14 cellular contexts compared by ENCODE assay signal in genomic region chr6:139402935-139403386, GRCh38. TPM values are rescaled to one million over a fixed set of nuclear protein-coding genes. Genes with fewer than 3 reads are reported as not detected.
DNase-seq lines count a peak whose midpoint lies in the region; ATAC-seq, FAIRE-seq and TF ChIP-seq lines count a peak whose summit lies in the region.
"Had no signal": no experiment of that assay in that cellular context is flagged by ENCODE, and none has a peak within 500 bp of the region (broad histone marks: within the 10 kb centered on the region; RNA-seq: fewer than 3 reads in every experiment).

No MANE protein-coding gene starts in this region.

- H3K27ac Mint-ChIP-seq in osteocyte (ENCODE audit: unreplicated experiment) (peak overlapping the region; percentile 85), T-helper 17 cell (no peak overlapping the region)
- H3K27ac Mint-ChIP-seq: H9 had no signal

- H3K4me1 ChIP-seq in adipocyte (ENCODE audit: control insufficient read depth, insufficient read depth, low read length), result peaks cover 24% of the 10 kb centered on the region
- peaks cover 0 to 4% of the 10 kb centered on the region in 2 donors for H3K4me1 ChIP-seq in kidney (ENCODE audit: control insufficient read depth in 1 of 2, insufficient read depth in 1 of 2, low read depth in 1 of 2, low read length in 2 of 2)

- H3K9me3 Mint-ChIP-seq in osteocyte (ENCODE audit: unreplicated experiment), result no peaks in the 10 kb centered on the region
- H3K9me3 Mint-ChIP-seq: H9 had no signal

- H3K27me3 Mint-ChIP-seq in osteocyte (ENCODE audit: unreplicated experiment) (no peaks in the 10 kb centered on the region), T-helper 17 cell (no peaks in the 10 kb centered on the region)

- no peak for TF ChIP-seq CTCF in foreskin fibroblast (IDR thresholded peaks at IDR 0.05; ENCODE audit: low read depth, low read length)
- no peak for TF ChIP-seq CTCF in osteocyte (IDR thresholded peaks at IDR 0.05)
- no peak for TF ChIP-seq CTCF in kidney (IDR thresholded peaks at IDR 0.05; ENCODE audit: borderline replicate concordance, extremely low read depth, insufficient read depth)

- H3K9me3 ChIP-seq in adipocyte (ENCODE audit: control insufficient read depth, low read length), result no peaks in the 10 kb centered on the region
- no peaks in the 10 kb centered on the region for H3K9me3 ChIP-seq in T-helper 17 cell (ENCODE audit: control insufficient read depth, low read length, poor library complexity, severe bottlenecking)
- H3K9me3 ChIP-seq in kidney (ENCODE audit: control insufficient read depth in 1 of 2, low read length in 2 of 2), result no peaks in the 10 kb centered on the region

- H3K36me3 ChIP-seq in adipocyte (ENCODE audit: control insufficient read depth, insufficient read depth, low read length, severe bottlenecking) (no peaks in the 10 kb centered on the region), kidney (ENCODE audit: control insufficient read depth in 1 of 2, insufficient read depth in 2 of 2, low read length in 2 of 2) (no peaks in the 10 kb centered on the region)

- ATAC-seq in T-helper 17 cell, result no peak

- no peak for FAIRE-seq in kidney (lab: Jason Lieb, UNC)

- DNase-seq in CD1c-positive myeloid dendritic cell (ENCODE audit: extremely low spot score), result peak; percentile 60
- DNase-seq in adipocyte (ENCODE audit: low read depth), result peak; percentile 85
- DNase-seq in foreskin fibroblast, result peak; percentile 94 to 96
- no peak for DNase-seq in osteocyte (ENCODE audit: extremely low spot score, unreplicated experiment)
- no peak for DNase-seq in NCI-H748 (lab: John Stamatoyannopoulos, UW; ENCODE audit: unreplicated experiment)
- no peak for DNase-seq in activated CD8-positive, alpha-beta memory T cell treated with anti-CD3 and anti-CD28 coated beads, Interleukin-2, amount 50 U/mL, for 4 hours
- DNase-seq in T-helper 17 cell, result no peak
- DNase-seq in kidney, result no peak
- DNase-seq: activated CD4-positive, alpha-beta T cell treated with anti-CD3 and anti-CD28 coated beads for 4 hours; activated gamma-delta T cell treated with Interleukin-2 at 50 U/mL for 16 hours; H9; NCI-H510A; substantia nigra had no signal

- H3K4me3 ChIP-seq in adipocyte (ENCODE audit: low read length) (no peak overlapping the region), foreskin fibroblast (ENCODE audit: low read depth in 1 of 2, low read length in 2 of 2) (no peak overlapping the region), kidney (ENCODE audit: low read length in 2 of 2) (no peak overlapping the region)

- H3K4me1 Mint-ChIP-seq in osteocyte (ENCODE audit: unreplicated experiment) (peaks cover 30% of the 10 kb centered on the region), T-helper 17 cell (no peaks in the 10 kb centered on the region)
- H3K4me1 Mint-ChIP-seq: H9 had no signal

- H3K4me3 Mint-ChIP-seq in osteocyte (ENCODE audit: unreplicated experiment) (no peak overlapping the region), T-helper 17 cell (no peak overlapping the region)
- H3K4me3 Mint-ChIP-seq: H9 had no signal

- no peaks in the 10 kb centered on the region for H3K36me3 Mint-ChIP-seq in osteocyte (ENCODE audit: unreplicated experiment)
- no peaks in the 10 kb centered on the region for H3K36me3 Mint-ChIP-seq in T-helper 17 cell (ENCODE audit: low read depth)

- intact Hi-C loops in kidney (cut with DNase I), result no loop called here

- no peak overlapping the region for H3K9ac ChIP-seq in adipocyte (ENCODE audit: low read length)
- no peak overlapping the region for H3K9ac ChIP-seq in kidney (ENCODE audit: low read length in 2 of 2)

- H3K27ac ChIP-seq in kidney (ENCODE audit: low read depth in 2 of 2, low read length in 2 of 2), result no peak overlapping the region
- H3K27ac ChIP-seq: C4-2B had no signal

- H3K27me3 ChIP-seq in adipocyte (replicated peaks; ENCODE audit: control insufficient read depth, insufficient read depth, low read length), result no peaks in the 10 kb centered on the region

RNA-seq across cellular contexts. Expression of gene CITED2, which starts 28.5 kb away (rescaled TPM):
- 417 and 421 TPM in 2 replicates for total RNA-seq in osteocyte
- total RNA-seq in T-helper 17 cell, result 100 to 1,000 TPM; 156 to 170 TPM
- 215 TPM for total RNA-seq in kidney
- 72.1 TPM for polyA plus RNA-seq in kidney (ENCODE audit: insufficient read depth, low read depth, low replicate concordance)

Comparison
In these comparisons a context has a peak if more than half of its experiments do, and no peak if none do; other contexts are left out.
1. DNase-seq: peak in CD1c-positive myeloid dendritic cell (single experiment), adipocyte (single experiment) and foreskin fibroblast (2 of 2); none in osteocyte (single experiment), NCI-H748 (single experiment), activated CD8-positive, alpha-beta memory T cell treated with anti-CD3 and anti-CD28 coated beads, Interleukin-2, amount 50 U/mL, for 4 hours (single experiment), T-helper 17 cell (0 of 3) and kidney (single experiment).